ENCODE assay signal across 10 cellular contexts in genomic region chrX:13223868-13224555, GRCh38.
DNase-seq lines count a peak whose midpoint lies in the region; ATAC-seq and TF ChIP-seq lines count a peak whose summit lies in the region.
"Had no signal": no experiment of that assay in that cellular context is flagged by ENCODE, and none has a peak within 500 bp of the region (broad histone marks: within the 10 kb centered on the region; RNA-seq: fewer than 3 reads in every experiment).

No MANE protein-coding gene starts in this region.

- H3K9ac ChIP-seq in skeletal muscle satellite cell (ENCODE audit: low read depth, low read length) = peak overlapping the region; percentile 19

- H3K27ac ChIP-seq in RWPE1 = no peak overlapping the region
- no peak overlapping the region for H3K27ac ChIP-seq in foreskin keratinocyte
- peak overlapping the region in 1 of 2 donors; percentile 34 for H3K27ac ChIP-seq in ascending aorta

- H3K4me3 ChIP-seq in skeletal muscle satellite cell (ENCODE audit: low read length) (no peak overlapping the region), ascending aorta (no peak overlapping the region)

- DNase-seq in HS-5 (ENCODE audit: low read depth) = peak; percentile 85
- peak; percentile 76 for DNase-seq in RWPE1 (ENCODE audit: low spot score)
- DNase-seq in foreskin keratinocyte = peak; percentile 81 to 91
- DNase-seq in ascending aorta (ENCODE audit: low spot score in 2 of 2) = no peak
- DNase-seq in cerebellar cortex (ENCODE audit: low spot score) = no peak
- DNase-seq in anterior cingulate cortex (lab: John Stamatoyannopoulos, UW) = no peak
- DNase-seq: activated T-cell treated with anti-CD3 and anti-CD28 coated beads, Interleukin-2, amount 50 U/mL, for 1 hour; stimulated activated naive CD8-positive, alpha-beta T cell treated with anti-CD3 and anti-CD28 coated beads, Interleukin-15, amount 100 ng/mL, for 72 hours had no signal

- POLR2A ChIA-PET in RWPE1 (lab: Yijun Ruan, JAX; ENCODE audit: low non-redundant PET) = no interaction called here

- H3K36me3 ChIP-seq in skeletal muscle satellite cell (ENCODE audit: insufficient read depth, low read length) (no peaks in the 10 kb centered on the region), ascending aorta (no peaks in the 10 kb centered on the region)

- peak; percentile 82 for ATAC-seq in foreskin keratinocyte
- no peak for ATAC-seq in HG03159 (IDR thresholded peaks at IDR 0.05; ENCODE audit: unreplicated experiment)
- ATAC-seq: stimulated activated naive CD8-positive, alpha-beta T cell treated with anti-CD3 and anti-CD28 coated beads, Interleukin-15, amount 100 ng/mL, for 72 hours had no signal

- TF ChIP-seq CTCF in RWPE1 (conservative IDR thresholded peaks at IDR 0.05; ENCODE audit: low read depth) (no peak), foreskin keratinocyte (conservative IDR thresholded peaks at IDR 0.05) (peak; percentile 31), ascending aorta (IDR thresholded peaks at IDR 0.05) (no peak)

- H3K9me3 ChIP-seq in skeletal muscle satellite cell (replicated peaks; ENCODE audit: low read length) = no peaks in the 10 kb centered on the region
- H3K9me3 ChIP-seq in ascending aorta = no peaks in the 10 kb centered on the region

- no peak overlapping the region for H3K4me2 ChIP-seq in skeletal muscle satellite cell (ENCODE audit: low read length)

- H3K4me1 ChIP-seq in foreskin keratinocyte (peaks cover 13% of the 10 kb centered on the region), skeletal muscle satellite cell (ENCODE audit: control insufficient read depth, insufficient read depth, low read length) (peaks cover 12% of the 10 kb centered on the region), ascending aorta (no peaks in the 10 kb centered on the region)

- H3K27me3 ChIP-seq in foreskin keratinocyte (no peaks in the 10 kb centered on the region), skeletal muscle satellite cell (ENCODE audit: control insufficient read depth, insufficient read depth, low read length) (no peaks in the 10 kb centered on the region), ascending aorta (no peaks in the 10 kb centered on the region)

- intact Hi-C loops in ascending aorta (cut with DNase I) = loop anchor here (10.0 kb wide), 1 partner anchor 249 kb away; the partner anchor contains the start of gene TMSB4X

- CTCF ChIA-PET in RWPE1 (lab: Yijun Ruan, JAX) = interaction anchor here (0.5 to 1.2 kb wide), 4 partner anchors 26 to 252 kb away, joined by 3 to 4 read pairs (median 3); no protein-coding TSS in a partner anchor

Comparison
In these comparisons a context has a peak if more than half of its experiments do, and no peak if none do; other contexts are left out.
1. DNase-seq: peak in HS-5 (single experiment), RWPE1 (single experiment) and foreskin keratinocyte (2 of 2); none in ascending aorta (0 of 2), cerebellar cortex (single experiment) and anterior cingulate cortex (0 of 58).